Comparison of ENCODE assay signal across 26 cellular contexts in the genomic region with DNA sequence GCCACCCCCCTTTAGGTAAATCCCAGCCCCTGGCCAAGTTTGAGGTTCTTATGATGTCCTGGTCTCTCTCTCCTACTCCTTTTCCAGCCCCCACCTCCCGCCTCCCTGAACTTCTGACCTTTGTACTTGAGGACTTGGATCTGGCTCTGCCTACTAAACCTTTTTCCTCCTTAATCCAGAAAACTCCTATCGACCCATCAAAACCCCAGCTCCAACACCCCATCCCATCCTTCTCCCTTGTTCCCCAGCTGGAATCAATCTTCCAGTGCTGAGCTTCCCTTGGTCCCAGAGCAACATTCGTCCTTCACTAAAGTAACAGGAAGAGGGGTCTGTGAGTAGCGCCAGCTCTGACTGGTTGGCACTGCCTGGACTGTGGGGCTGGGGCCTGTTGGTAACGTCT. TPM values are rescaled to one million over a fixed set of nuclear protein-coding genes. Genes with fewer than 3 reads are reported as not detected.
DNase-seq lines count a peak whose midpoint lies in the region; ATAC-seq and TF ChIP-seq lines count a peak whose summit lies in the region.
"Had no signal": no experiment of that assay in that cellular context is flagged by ENCODE, and none has a peak within 500 bp of the region (broad histone marks: within the 10 kb centered on the region; RNA-seq: fewer than 3 reads in every experiment).

No MANE protein-coding gene starts in this region.

- H3K4me1 ChIP-seq in NT2/D1 (ENCODE audit: insufficient read depth, insufficient read length) (peaks cover 46% of the 10 kb centered on the region), endodermal cell (ENCODE audit: control insufficient read depth, insufficient read depth, low read length) (no peaks in the 10 kb centered on the region), prostate gland (replicated peaks) (no peaks in the 10 kb centered on the region)
- H3K4me1 ChIP-seq: esophagus squamous epithelium, parathyroid adenoma, transverse colon had no signal

- intact Hi-C loops in prostate gland (cut with DNase I): no loop called here

- H3K9ac ChIP-seq in NT2/D1 (ENCODE audit: insufficient read length, low read depth) (peak overlapping the region; percentile 67), endodermal cell (ENCODE audit: extremely low read depth, low read length, poor library complexity, severe bottlenecking) (no peak overlapping the region)
- H3K9ac ChIP-seq: parathyroid adenoma had no signal

- no peaks in the 10 kb centered on the region for H3K27me3 Mint-ChIP-seq in activated T-cell treated with anti-CD3 and anti-CD28 coated beads, Interleukin-2, amount 50 U/mL, for 24 hours
- H3K27me3 Mint-ChIP-seq in activated T-cell treated with anti-CD3 and anti-CD28 coated beads, Interleukin-2, amount 50 U/mL, for 72 hours (ENCODE audit: low read depth): no peaks in the 10 kb centered on the region
- no peaks in the 10 kb centered on the region for H3K27me3 Mint-ChIP-seq in endodermal cell (ENCODE audit: insufficient read depth)
- H3K27me3 Mint-ChIP-seq: activated CD4-positive, alpha-beta memory T cell treated with anti-CD3 and anti-CD28 coated beads, Interleukin-2, amount 10 ng/mL, durations not matched to agents 7 days and 5 days; natural killer cell treated with Interleukin-12 subunit alpha and Interleukin-12 subunit beta and Interleukin-15 and Interleukin-18, amount 100 ng/mL, for 72 hours had no signal

- H3K4me3 ChIP-seq in NT2/D1 (ENCODE audit: insufficient read length, low read depth) (no peak overlapping the region), endodermal cell (ENCODE audit: low read length) (no peak overlapping the region), prostate gland (no peak overlapping the region)
- H3K4me3 ChIP-seq: coronary artery, esophagus squamous epithelium, gastroesophageal sphincter, transverse colon had no signal

- H3K27me3 ChIP-seq in NT2/D1 (ENCODE audit: insufficient read depth, insufficient read length): no peaks in the 10 kb centered on the region
- H3K27me3 ChIP-seq in endodermal cell (ENCODE audit: control insufficient read depth, insufficient read depth, low read length, poor library complexity, severe bottlenecking): no peaks in the 10 kb centered on the region
- H3K27me3 ChIP-seq in prostate gland (replicated peaks; ENCODE audit: insufficient read depth): no peaks in the 10 kb centered on the region
- H3K27me3 ChIP-seq: esophagus squamous epithelium, gastroesophageal sphincter, transverse colon had no signal

- no peak for DNase-seq in activated T-cell treated with anti-CD3 and anti-CD28 coated beads, Interleukin-2, amount 50 U/mL, for 24 hours
- no peak for DNase-seq in activated T-cell treated with anti-CD3 and anti-CD28 coated beads, Interleukin-2, amount 50 U/mL, for 72 hours
- DNase-seq in NT2/D1 (ENCODE audit: low read depth, low spot score) (no peak), endodermal cell (no peak), SW480 (ENCODE audit: low spot score) (no peak), prostate gland (ENCODE audit: low spot score) (no peak)
- no peak for DNase-seq in stimulated activated effector memory CD8-positive, alpha-beta T cell treated with anti-CD3 and anti-CD28 coated beads, Interleukin-12 subunit alpha, Interleukin-12 subunit beta, amount 100 ng/mL, for 72 hours (ENCODE audit: low spot score in 2 of 2)
- DNase-seq: activated CD4-positive, alpha-beta memory T cell treated with anti-CD3 and anti-CD28 coated beads, Interleukin-2, amount 10 ng/mL, durations not matched to agents 7 days and 5 days; activated CD4-positive, CD25-positive, alpha-beta regulatory T cell; activated effector memory CD4-positive, alpha-beta T cell treated with anti-CD3 and anti-CD28 coated beads, Interleukin-2, amount 50 U/mL, for 16 hours; COR-L47; DND-41; esophagus squamous epithelium; HCEC 1CT; NCI-H1105 treated with DMSO at 0.1 percent for 48 hours; NCI-H2081; NCI-H446; OCI-M1; T1000; transverse colon had no signal

- H3K36me3 ChIP-seq in NT2/D1 (ENCODE audit: insufficient read depth, insufficient read length, low read length) (peaks cover 92% of the 10 kb centered on the region), endodermal cell (ENCODE audit: control insufficient read depth, insufficient read depth, low read length) (peaks cover 63% of the 10 kb centered on the region), prostate gland (peaks cover 0 to 11% of the 10 kb centered on the region in 2 donors)

- H3K4me1 Mint-ChIP-seq in activated T-cell treated with anti-CD3 and anti-CD28 coated beads, Interleukin-2, amount 50 U/mL, for 24 hours (ENCODE audit: low read depth): peaks cover 13% of the 10 kb centered on the region
- H3K4me1 Mint-ChIP-seq in activated T-cell treated with anti-CD3 and anti-CD28 coated beads, Interleukin-2, amount 50 U/mL, for 72 hours (ENCODE audit: low read depth): peaks cover 13% of the 10 kb centered on the region
- H3K4me1 Mint-ChIP-seq in endodermal cell: no peaks in the 10 kb centered on the region
- peaks cover 17% of the 10 kb centered on the region for H3K4me1 Mint-ChIP-seq in stimulated activated effector memory CD8-positive, alpha-beta T cell treated with anti-CD3 and anti-CD28 coated beads, Interleukin-12 subunit alpha, Interleukin-12 subunit beta, amount 100 ng/mL, for 72 hours

- peaks cover 2% of the 10 kb centered on the region; the same call in 1 of the 2 replicates for H3K9me3 ChIP-seq in NT2/D1 (ENCODE audit: insufficient read depth, low read length)
- H3K9me3 ChIP-seq in endodermal cell (ENCODE audit: control insufficient read depth, low read length): no peaks in the 10 kb centered on the region
- H3K9me3 ChIP-seq in prostate gland: no peaks in the 10 kb centered on the region
- H3K9me3 ChIP-seq: esophagus squamous epithelium, gastroesophageal sphincter, transverse colon had no signal

- no peak overlapping the region for H3K27ac ChIP-seq in endodermal cell (ENCODE audit: low read depth, low read length)
- no peak overlapping the region for H3K27ac ChIP-seq in prostate gland
- H3K27ac ChIP-seq: coronary artery, esophagus squamous epithelium, gastroesophageal sphincter, parathyroid adenoma, transverse colon had no signal

- TF ChIP-seq POLR2A in prostate gland (IDR thresholded peaks at IDR 0.05): no peak

- TF ChIP-seq CTCF in endodermal cell (conservative IDR thresholded peaks at IDR 0.05) (no peak), prostate gland (IDR thresholded peaks at IDR 0.05) (no peak)

- H3K9me3 Mint-ChIP-seq in activated T-cell treated with anti-CD3 and anti-CD28 coated beads, Interleukin-2, amount 50 U/mL, for 24 hours: no peaks in the 10 kb centered on the region
- H3K9me3 Mint-ChIP-seq in activated T-cell treated with anti-CD3 and anti-CD28 coated beads, Interleukin-2, amount 50 U/mL, for 72 hours: no peaks in the 10 kb centered on the region
- no peaks in the 10 kb centered on the region for H3K9me3 Mint-ChIP-seq in endodermal cell
- H3K9me3 Mint-ChIP-seq in stimulated activated effector memory CD8-positive, alpha-beta T cell treated with anti-CD3 and anti-CD28 coated beads, Interleukin-12 subunit alpha, Interleukin-12 subunit beta, amount 100 ng/mL, for 72 hours: no peaks in the 10 kb centered on the region
- H3K9me3 Mint-ChIP-seq: activated CD4-positive, alpha-beta memory T cell treated with anti-CD3 and anti-CD28 coated beads, Interleukin-2, amount 10 ng/mL, durations not matched to agents 7 days and 5 days; natural killer cell treated with Interleukin-12 subunit alpha and Interleukin-12 subunit beta and Interleukin-15 and Interleukin-18, amount 100 ng/mL, for 72 hours had no signal

- peak overlapping the region; percentile 13 for H3K27ac Mint-ChIP-seq in activated T-cell treated with anti-CD3 and anti-CD28 coated beads, Interleukin-2, amount 50 U/mL, for 24 hours
- H3K27ac Mint-ChIP-seq in activated T-cell treated with anti-CD3 and anti-CD28 coated beads, Interleukin-2, amount 50 U/mL, for 72 hours: no peak overlapping the region
- peak overlapping the region; percentile 26 for H3K27ac Mint-ChIP-seq in endodermal cell
- H3K27ac Mint-ChIP-seq in stimulated activated effector memory CD8-positive, alpha-beta T cell treated with anti-CD3 and anti-CD28 coated beads, Interleukin-12 subunit alpha, Interleukin-12 subunit beta, amount 100 ng/mL, for 72 hours: peak overlapping the region; percentile 65
- H3K27ac Mint-ChIP-seq: activated CD4-positive, alpha-beta memory T cell treated with anti-CD3 and anti-CD28 coated beads, Interleukin-2, amount 10 ng/mL, durations not matched to agents 7 days and 5 days; natural killer cell treated with Interleukin-12 subunit alpha and Interleukin-12 subunit beta and Interleukin-15 and Interleukin-18, amount 100 ng/mL, for 72 hours had no signal

- peaks cover 68% of the 10 kb centered on the region for H3K36me3 Mint-ChIP-seq in activated T-cell treated with anti-CD3 and anti-CD28 coated beads, Interleukin-2, amount 50 U/mL, for 24 hours (ENCODE audit: low read depth)
- H3K36me3 Mint-ChIP-seq in activated T-cell treated with anti-CD3 and anti-CD28 coated beads, Interleukin-2, amount 50 U/mL, for 72 hours (ENCODE audit: insufficient read depth in 2 of 2): peaks cover 0 to 4% of the 10 kb centered on the region in 2 donors
- peaks cover 47% of the 10 kb centered on the region for H3K36me3 Mint-ChIP-seq in endodermal cell (ENCODE audit: low read depth)
- H3K36me3 Mint-ChIP-seq in stimulated activated effector memory CD8-positive, alpha-beta T cell treated with anti-CD3 and anti-CD28 coated beads, Interleukin-12 subunit alpha, Interleukin-12 subunit beta, amount 100 ng/mL, for 72 hours: peaks cover 53% of the 10 kb centered on the region
- H3K36me3 Mint-ChIP-seq: natural killer cell treated with Interleukin-12 subunit alpha and Interleukin-12 subunit beta and Interleukin-15 and Interleukin-18, amount 100 ng/mL, for 72 hours had no signal

- no peak overlapping the region for H3K4me3 Mint-ChIP-seq in activated T-cell treated with anti-CD3 and anti-CD28 coated beads, Interleukin-2, amount 50 U/mL, for 24 hours
- no peak overlapping the region for H3K4me3 Mint-ChIP-seq in activated T-cell treated with anti-CD3 and anti-CD28 coated beads, Interleukin-2, amount 50 U/mL, for 72 hours
- no peak overlapping the region for H3K4me3 Mint-ChIP-seq in endodermal cell
- no peak overlapping the region for H3K4me3 Mint-ChIP-seq in stimulated activated effector memory CD8-positive, alpha-beta T cell treated with anti-CD3 and anti-CD28 coated beads, Interleukin-12 subunit alpha, Interleukin-12 subunit beta, amount 100 ng/mL, for 72 hours
- H3K4me3 Mint-ChIP-seq: activated CD4-positive, alpha-beta memory T cell treated with anti-CD3 and anti-CD28 coated beads, Interleukin-2, amount 10 ng/mL, durations not matched to agents 7 days and 5 days; natural killer cell treated with Interleukin-12 subunit alpha and Interleukin-12 subunit beta and Interleukin-15 and Interleukin-18, amount 100 ng/mL, for 72 hours had no signal

- 92 to 100% methylated on average over 3 to 5 of the region's 5 CpGs for WGBS in endodermal cell (ENCODE audit: insufficient coverage in 1 of 2, insufficient read length in 1 of 2), 2 experiments
- 89% methylated on average over 5 of the region's 5 CpGs for WGBS in prostate gland

- no peak for ATAC-seq in activated T-cell treated with anti-CD3 and anti-CD28 coated beads, Interleukin-2, amount 50 U/mL, for 72 hours (replicated peaks in 1 of 2)
- ATAC-seq in stimulated activated effector memory CD8-positive, alpha-beta T cell treated with anti-CD3 and anti-CD28 coated beads, Interleukin-12 subunit alpha, Interleukin-12 subunit beta, amount 100 ng/mL, for 72 hours: no peak
- ATAC-seq in GM18868 (IDR thresholded peaks at IDR 0.05; ENCODE audit: unreplicated experiment): no peak
- ATAC-seq: gastroesophageal sphincter; natural killer cell treated with Interleukin-12 subunit alpha and Interleukin-12 subunit beta and Interleukin-15 and Interleukin-18, amount 100 ng/mL, for 72 hours; sciatic nerve had no signal

RNA-seq across cellular contexts. Expression of a gene that starts 17.3 kb away (rescaled TPM):
- 100 to 1,000 TPM; 103 to 113 TPM for total RNA-seq in activated T-cell treated with anti-CD3 and anti-CD28 coated beads, Interleukin-2, amount 50 U/mL, for 72 hours
- 100 to 1,000 TPM; 171 to 195 TPM for total RNA-seq in endodermal cell
- 139 TPM for polyA plus RNA-seq in endodermal cell (2013, experiment 1 of 2)
- polyA plus RNA-seq in endodermal cell (2013, experiment 2 of 2): 137 TPM
- 100 to 1,000 TPM in 1 of 2 donors, 10 to 100 TPM in 1; 87.1 to 108 TPM for total RNA-seq in prostate gland

RNA-seq across cellular contexts. Expression of a gene that starts 29.9 kb away (rescaled TPM):
- total RNA-seq in activated T-cell treated with anti-CD3 and anti-CD28 coated beads, Interleukin-2, amount 50 U/mL, for 72 hours: 100 to 1,000 TPM; 112 to 126 TPM
- total RNA-seq in endodermal cell (100 to 1,000 TPM; 233 to 268 TPM), prostate gland (100 to 1,000 TPM in 1 of 2 donors, 10 to 100 TPM in 1; 91.5 to 332 TPM)
- 225 TPM for polyA plus RNA-seq in endodermal cell (2013, experiment 1 of 2)
- 225 TPM for polyA plus RNA-seq in endodermal cell (2013, experiment 2 of 2)

RNA-seq across cellular contexts. Expression of a gene that starts 29.9 kb away (rescaled TPM):
- total RNA-seq in activated T-cell treated with anti-CD3 and anti-CD28 coated beads, Interleukin-2, amount 50 U/mL, for 72 hours: 10 to 100 TPM; 71.2 to 77.9 TPM
- total RNA-seq in endodermal cell: 100 to 1,000 TPM; 108 TPM
- 61.7 TPM for polyA plus RNA-seq in endodermal cell (2013, experiment 1 of 2)
- polyA plus RNA-seq in endodermal cell (2013, experiment 2 of 2): 63.0 TPM
- total RNA-seq in prostate gland: 100 to 1,000 TPM; 100 to 166 TPM

RNA-seq across cellular contexts. Expression of a gene that starts 54.4 kb away (rescaled TPM):
- total RNA-seq in activated T-cell treated with anti-CD3 and anti-CD28 coated beads, Interleukin-2, amount 50 U/mL, for 72 hours: 1 to 10 TPM; 6.4 to 6.8 TPM
- total RNA-seq in endodermal cell (100 to 1,000 TPM in 1 of 2 donors, 10 to 100 TPM in 1; 94.1 to 103 TPM), prostate gland (10 to 100 TPM; 60.6 to 87.0 TPM)
- 50.7 TPM for polyA plus RNA-seq in endodermal cell (2013, experiment 1 of 2)
- polyA plus RNA-seq in endodermal cell (2013, experiment 2 of 2): 52.4 TPM
